ENCODE assay signal across 12 cellular contexts in the genomic region with DNA sequence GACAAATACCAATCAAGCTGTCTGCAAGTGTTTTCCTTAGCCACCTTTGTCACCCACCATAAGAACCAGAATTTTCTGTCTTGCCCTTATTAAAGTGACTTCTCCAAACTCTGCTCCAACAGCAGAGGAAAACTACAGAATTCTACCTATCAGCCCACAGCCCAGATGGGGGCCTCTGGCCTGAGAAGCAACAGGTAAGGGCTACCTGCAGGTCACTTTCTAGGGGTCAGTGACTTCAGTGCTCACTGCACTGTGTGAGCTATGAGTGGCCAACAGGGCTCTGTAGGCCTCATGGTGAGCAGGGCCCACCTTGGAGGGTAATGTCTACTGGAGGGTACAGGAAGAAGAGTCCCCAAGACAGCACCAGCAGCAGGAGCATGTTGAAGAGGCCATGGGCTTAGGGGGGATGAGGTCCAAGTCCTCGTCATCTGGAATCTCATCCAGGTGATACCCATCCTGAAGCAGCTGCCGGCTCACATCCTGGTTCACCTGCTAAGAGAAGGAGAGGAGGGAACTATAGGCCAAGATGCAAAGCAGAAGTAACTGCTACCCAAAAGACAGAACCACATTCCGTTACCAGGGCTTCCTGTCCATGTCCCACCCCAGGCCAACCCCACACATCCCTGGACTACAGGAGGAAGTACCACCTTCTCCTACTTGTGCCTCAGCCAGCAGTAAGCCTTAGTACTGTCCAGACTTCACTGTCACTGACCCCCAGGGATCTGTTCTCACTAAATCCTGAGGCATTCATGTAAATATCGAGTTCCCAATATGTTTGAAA. TPM values are rescaled to one million over a fixed set of nuclear protein-coding genes. Genes with fewer than 3 reads are reported as not detected.
DNase-seq lines count a peak whose midpoint lies in the region; TF ChIP-seq lines count a peak whose summit lies in the region.
"Had no signal": no experiment of that assay in that cellular context is flagged by ENCODE, and none has a peak within 500 bp of the region (broad histone marks: within the 10 kb centered on the region; RNA-seq: fewer than 3 reads in every experiment).

No MANE protein-coding gene starts in this region.

- peaks cover 28% of the 10 kb centered on the region for H3K79me2 ChIP-seq in neural progenitor cell (ENCODE audit: low read depth)

- H3K9me3 Mint-ChIP-seq in T-helper 1 cell treated with Interleukin-12 subunit alpha and Interleukin-12 subunit beta and Interleukin-4 antibody, amounts not matched to agents 30 μg/mL and 1 μg/mL, for 36 hours, result no peaks in the 10 kb centered on the region
- no peaks in the 10 kb centered on the region for H3K9me3 Mint-ChIP-seq in osteocyte (ENCODE audit: unreplicated experiment)
- no peaks in the 10 kb centered on the region for H3K9me3 Mint-ChIP-seq in neural progenitor cell
- H3K9me3 Mint-ChIP-seq: activated naive CD4-positive, alpha-beta T cell treated with anti-CD3 and anti-CD28 coated beads, Interleukin-2, amount 50 U/mL, for 72 hours had no signal

- H3K27me3 ChIP-seq in HAP-1 (ENCODE audit: low read depth) (no peaks in the 10 kb centered on the region), tibial artery (no peaks in the 10 kb centered on the region), neural progenitor cell (no peaks in the 10 kb centered on the region)
- H3K27me3 ChIP-seq: heart right ventricle, Peyer's patch had no signal

- H3K27ac Mint-ChIP-seq in T-helper 1 cell treated with Interleukin-12 subunit alpha and Interleukin-12 subunit beta and Interleukin-4 antibody, amounts not matched to agents 30 μg/mL and 1 μg/mL, for 36 hours, result peak overlapping the region; percentile 9
- H3K27ac Mint-ChIP-seq in osteocyte (ENCODE audit: unreplicated experiment), result peak overlapping the region; percentile 10
- no peak overlapping the region for H3K27ac Mint-ChIP-seq in neural progenitor cell

- no peak overlapping the region for H2AFZ ChIP-seq in neural progenitor cell (replicated peaks)

- intact Hi-C loops in tibial artery (cut with DNase I; ENCODE audit: low total_unique reads), result no loop called here

- H3F3A ChIP-seq in neural progenitor cell (ENCODE audit: low read depth), result peaks cover 44% of the 10 kb centered on the region

- H3K9ac ChIP-seq in neural progenitor cell, result no peak overlapping the region

- peaks cover 40% of the 10 kb centered on the region for H3K36me3 Mint-ChIP-seq in T-helper 1 cell treated with Interleukin-12 subunit alpha and Interleukin-12 subunit beta and Interleukin-4 antibody, amounts not matched to agents 30 μg/mL and 1 μg/mL, for 36 hours (ENCODE audit: low read depth)
- peaks cover 21% of the 10 kb centered on the region for H3K36me3 Mint-ChIP-seq in osteocyte (ENCODE audit: unreplicated experiment)
- peaks cover 34% of the 10 kb centered on the region for H3K36me3 Mint-ChIP-seq in neural progenitor cell

- no peak for DNase-seq in T-helper 1 cell
- DNase-seq in osteocyte (ENCODE audit: extremely low spot score, unreplicated experiment), result no peak
- no peak for DNase-seq in HAP-1 (ENCODE audit: low spot score in 2 of 2)
- no peak for DNase-seq in tibial artery
- no peak for DNase-seq in neural progenitor cell (ENCODE audit: low spot score)

- H4K20me1 ChIP-seq in neural progenitor cell (ENCODE audit: low read depth), result no peaks in the 10 kb centered on the region

- H3K36me3 ChIP-seq in HAP-1 (replicated peaks) (peaks cover 82% of the 10 kb centered on the region), tibial artery (peaks cover 30 to 72% (median 61%) of the 10 kb centered on the region in 3 donors), neural progenitor cell (peaks cover 11% of the 10 kb centered on the region)

- H3K4me1 ChIP-seq in HAP-1, result peaks cover 14% of the 10 kb centered on the region
- H3K4me1 ChIP-seq in tibial artery, result peaks cover 5 to 33% (median 21%) of the 10 kb centered on the region in 4 donors
- H3K4me1 ChIP-seq in neural progenitor cell, result peaks cover 9% of the 10 kb centered on the region

- H3K27me3 Mint-ChIP-seq in T-helper 1 cell treated with Interleukin-12 subunit alpha and Interleukin-12 subunit beta and Interleukin-4 antibody, amounts not matched to agents 30 μg/mL and 1 μg/mL, for 36 hours (ENCODE audit: low read depth), result no peaks in the 10 kb centered on the region
- H3K27me3 Mint-ChIP-seq in osteocyte (ENCODE audit: unreplicated experiment), result no peaks in the 10 kb centered on the region
- peaks cover 7% of the 10 kb centered on the region for H3K27me3 Mint-ChIP-seq in neural progenitor cell (ENCODE audit: insufficient read depth, low read depth)

- H3K4me3 ChIP-seq in HAP-1, result no peak overlapping the region
- no peak overlapping the region for H3K4me3 ChIP-seq in tibial artery
- H3K4me3 ChIP-seq in neural progenitor cell, result no peak overlapping the region
- H3K4me3 ChIP-seq: heart right ventricle, Peyer's patch, thoracic aorta had no signal

- H3K9me3 ChIP-seq in HAP-1 (no peaks in the 10 kb centered on the region), tibial artery (no peaks in the 10 kb centered on the region), neural progenitor cell (ENCODE audit: low read depth) (no peaks in the 10 kb centered on the region)
- H3K9me3 ChIP-seq: heart right ventricle, Peyer's patch, thoracic aorta had no signal

- no peak overlapping the region for H3K4me2 ChIP-seq in neural progenitor cell

- H3K4me1 Mint-ChIP-seq in T-helper 1 cell treated with Interleukin-12 subunit alpha and Interleukin-12 subunit beta and Interleukin-4 antibody, amounts not matched to agents 30 μg/mL and 1 μg/mL, for 36 hours (ENCODE audit: low read depth), result peaks cover 42% of the 10 kb centered on the region
- peaks cover 31% of the 10 kb centered on the region for H3K4me1 Mint-ChIP-seq in osteocyte (ENCODE audit: unreplicated experiment)
- peaks cover 20% of the 10 kb centered on the region for H3K4me1 Mint-ChIP-seq in neural progenitor cell

- no peak overlapping the region for H3K4me3 Mint-ChIP-seq in T-helper 1 cell treated with Interleukin-12 subunit alpha and Interleukin-12 subunit beta and Interleukin-4 antibody, amounts not matched to agents 30 μg/mL and 1 μg/mL, for 36 hours
- H3K4me3 Mint-ChIP-seq in osteocyte (ENCODE audit: unreplicated experiment) (no peak overlapping the region), neural progenitor cell (no peak overlapping the region)

- peak; percentile 9; the same call in 1 of the 3 replicates for TF ChIP-seq CTCF in GM12872 (IDR thresholded peaks at IDR 0.05; ENCODE audit: insufficient read depth, low read depth, low read length)
- TF ChIP-seq CTCF in VCaP (conservative IDR thresholded peaks at IDR 0.05), result no peak
- no peak for TF ChIP-seq CTCF in osteocyte (IDR thresholded peaks at IDR 0.05)
- TF ChIP-seq CTCF in tibial artery (IDR thresholded peaks at IDR 0.05), result no peak
- no peak for TF ChIP-seq CTCF in neural progenitor cell (IDR thresholded peaks at IDR 0.05)

- H3K27ac ChIP-seq in VCaP (peak overlapping the region; percentile 98), tibial artery (no peak overlapping the region), neural progenitor cell (no peak overlapping the region)
- H3K27ac ChIP-seq: heart right ventricle, thoracic aorta had no signal

- in situ Hi-C loops in HAP-1 (cut with MboI; ENCODE audit: low sequenced_read_pairs), result no loop called here

RNA-seq across cellular contexts. Expression of gene FAM219B, which starts 4.2 kb away (rescaled TPM):
- 70.4 and 76.5 TPM in 2 replicates for total RNA-seq in osteocyte
- total RNA-seq in neural progenitor cell (ENCODE audit: low replicate concordance), result 120 and 124 TPM in 2 replicates

RNA-seq across cellular contexts. Expression of gene MPI, which starts 12.6 kb away (rescaled TPM):
- total RNA-seq in osteocyte (30.1 TPM in 2 replicates), neural progenitor cell (ENCODE audit: low replicate concordance) (77.7 and 106 TPM in 2 replicates)

RNA-seq across cellular contexts. Expression of gene SCAMP2, which starts 29.3 kb away (rescaled TPM):
- total RNA-seq in osteocyte, result 65.0 and 73.4 TPM in 2 replicates
- total RNA-seq in neural progenitor cell (ENCODE audit: low replicate concordance), result 19.4 and 44.5 TPM in 2 replicates

RNA-seq across cellular contexts. Expression of gene COX5A, which starts 35.4 kb away (rescaled TPM):
- total RNA-seq in osteocyte, result 152 and 154 TPM in 2 replicates
- 144 and 200 TPM in 2 replicates for total RNA-seq in neural progenitor cell (ENCODE audit: low replicate concordance)

RNA-seq across cellular contexts. Expression of gene RPP25, which starts 54.1 kb away (rescaled TPM):
- total RNA-seq in osteocyte (19.8 and 20.1 TPM in 2 replicates), neural progenitor cell (ENCODE audit: low replicate concordance) (2.5 and 7.2 TPM in 2 replicates)
